9 cellular contexts compared by ENCODE assay signal in the genomic region with DNA sequence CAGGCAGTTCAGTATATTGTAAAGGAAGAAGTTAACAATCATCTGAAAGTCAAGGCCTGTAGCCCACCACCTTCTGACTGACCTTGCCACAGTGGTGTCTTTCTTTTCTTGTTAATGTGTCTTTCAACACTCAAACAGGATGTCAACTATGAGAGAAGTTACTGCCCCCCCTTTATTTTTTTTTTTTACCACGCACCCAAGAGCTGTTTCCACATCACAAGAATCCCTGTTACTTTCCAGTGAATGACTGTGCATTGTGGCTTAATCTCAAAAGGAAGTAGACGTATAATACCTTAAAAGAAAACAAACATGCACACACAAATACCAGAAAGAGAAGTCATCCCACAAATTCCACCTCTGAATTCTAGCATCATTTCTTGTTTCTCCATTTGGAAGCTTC.
DNase-seq lines count a peak whose midpoint lies in the region; ATAC-seq and TF ChIP-seq lines count a peak whose summit lies in the region.
"Had no signal": no experiment of that assay in that cellular context is flagged by ENCODE, and none has a peak within 500 bp of the region (broad histone marks: within the 10 kb centered on the region; RNA-seq: fewer than 3 reads in every experiment).

No MANE protein-coding gene starts in this region.

- DNase-seq in HCEC 1CT, result peak; percentile 95
- DNase-seq in SIG-M5 (lab: John Stamatoyannopoulos, UW), result peak; percentile 22
- DNase-seq in fibroblast of the conjunctiva (ENCODE audit: low read depth), result peak; percentile 40
- no peak for DNase-seq in spleen
- no peak for DNase-seq in colonic mucosa
- DNase-seq in Peyer's patch, result no peak
- DNase-seq: NCI-H1417 treated with DMSO at 0.1 percent for 48 hours had no signal

- no peaks in the 10 kb centered on the region for H3K9me3 ChIP-seq in spleen
- H3K9me3 ChIP-seq in colonic mucosa, result no peaks in the 10 kb centered on the region
- no peaks in the 10 kb centered on the region for H3K9me3 ChIP-seq in Peyer's patch

- 11 to 19% (median 14%) methylated on average over 2 of the region's 2 CpGs for WGBS in spleen, 5 donors

- H3K9ac ChIP-seq in colonic mucosa (ENCODE audit: low read depth in 2 of 2, low read length in 2 of 2), result no peak overlapping the region

- peak overlapping the region; percentile 17 to 78 (median 61) for H3K27ac ChIP-seq in spleen
- no peak overlapping the region for H3K27ac ChIP-seq in colonic mucosa
- no peak overlapping the region for H3K27ac ChIP-seq in Peyer's patch

- ATAC-seq in GM21381 (IDR thresholded peaks at IDR 0.05; ENCODE audit: unreplicated experiment), result no peak
- no peak for ATAC-seq in HG03571 (IDR thresholded peaks at IDR 0.05; ENCODE audit: unreplicated experiment)

- H3K4me3 ChIP-seq in spleen, result peak overlapping the region in 1 of 8 donors; percentile 12
- no peak overlapping the region for H3K4me3 ChIP-seq in colonic mucosa
- H3K4me3 ChIP-seq in Peyer's patch, result no peak overlapping the region

- no peaks in the 10 kb centered on the region for H3K36me3 ChIP-seq in spleen
- no peaks in the 10 kb centered on the region for H3K36me3 ChIP-seq in colonic mucosa
- no peaks in the 10 kb centered on the region for H3K36me3 ChIP-seq in Peyer's patch

- intact Hi-C loops in spleen (cut with DNase I; ENCODE audit: low total_unique reads), result no loop called here
- intact Hi-C loops in colonic mucosa (cut with DNase I), result no loop called here

- H3K27me3 ChIP-seq in spleen (replicated peaks in 1 of 7), result no peaks in the 10 kb centered on the region
- H3K27me3 ChIP-seq in colonic mucosa, result no peaks in the 10 kb centered on the region
- no peaks in the 10 kb centered on the region for H3K27me3 ChIP-seq in Peyer's patch

- TF ChIP-seq CTCF in spleen (IDR thresholded peaks at IDR 0.05 in 8 of 11, conservative IDR thresholded peaks at IDR 0.05 in 3 of 11), result no peak
- TF ChIP-seq CTCF in colonic mucosa (IDR thresholded peaks at IDR 0.05), result no peak
- TF ChIP-seq CTCF in Peyer's patch (IDR thresholded peaks at IDR 0.05), result no peak

- H3K4me1 ChIP-seq in spleen (peaks cover 0 to 33% (median 7%) of the 10 kb centered on the region in 6 donors), colonic mucosa (no peaks in the 10 kb centered on the region), Peyer's patch (peaks cover 0 to 1% (median 0%) of the 10 kb centered on the region in 4 donors)

- TF ChIP-seq POLR2A in spleen (IDR thresholded peaks at IDR 0.05) (no peak), Peyer's patch (IDR thresholded peaks at IDR 0.05) (no peak)

Comparison
In these comparisons a context has a peak if more than half of its experiments do, and no peak if none do; other contexts are left out.
1. DNase-seq: peak in HCEC 1CT (single experiment), SIG-M5 (single experiment) and fibroblast of the conjunctiva (single experiment); none in spleen (single experiment), colonic mucosa (single experiment) and Peyer's patch (0 of 3).
2. H3K27ac ChIP-seq: peak in spleen (8 of 8); none in colonic mucosa (single experiment) and Peyer's patch (0 of 4).